In the genomic region with DNA sequence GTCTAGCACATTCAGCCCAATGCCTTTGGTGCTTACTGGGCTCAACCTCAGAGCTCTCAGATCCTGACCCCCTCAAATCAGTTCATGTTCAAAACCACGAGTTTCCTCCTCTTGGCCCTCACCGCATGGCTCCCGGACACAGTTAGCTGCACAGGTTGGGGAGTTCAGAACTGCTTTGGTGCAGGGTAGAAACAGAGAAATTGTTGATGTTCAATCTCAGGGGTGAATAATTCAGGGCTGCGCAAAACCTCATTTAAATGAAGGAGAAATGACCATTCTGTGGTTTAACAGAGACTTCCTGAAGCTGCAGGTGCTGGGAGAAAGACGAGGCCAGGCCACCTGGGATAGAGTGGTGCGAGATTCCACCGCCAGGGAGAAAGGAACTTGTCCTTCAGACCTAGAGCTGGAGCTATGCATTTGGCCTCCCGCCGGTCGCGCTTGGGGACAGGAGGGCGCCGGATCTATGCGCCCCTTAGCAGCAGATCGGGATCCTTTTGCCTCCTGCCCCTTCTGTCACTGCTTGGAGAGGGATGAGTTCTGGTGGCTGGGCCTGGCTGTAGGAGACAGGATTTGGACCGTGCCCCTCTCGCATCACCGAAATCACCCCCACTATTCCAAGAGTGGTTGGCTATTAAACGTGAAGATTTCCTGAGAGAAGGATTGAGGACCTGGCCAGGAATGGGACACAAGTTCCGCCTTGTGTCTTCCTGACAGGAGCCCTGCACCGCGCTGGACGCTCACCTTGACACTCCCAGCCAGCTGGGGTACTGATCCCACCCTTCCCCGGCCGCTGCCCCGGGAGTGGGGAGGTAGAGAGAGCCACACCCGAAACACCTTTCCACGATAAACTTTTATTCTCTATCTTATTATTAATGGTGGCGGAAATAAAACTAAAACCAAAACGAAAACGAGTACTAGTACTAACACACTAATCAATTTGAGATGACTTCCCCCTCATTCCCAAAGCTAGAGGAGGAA, we compare ENCODE assay signal across 26 cellular contexts. TPM values are rescaled to one million over a fixed set of nuclear protein-coding genes. Genes with fewer than 3 reads are reported as not detected.
A peak's percentile ranks its signal among the peaks of the same experiment; 100 is the strongest.
DNase-seq lines count a peak whose midpoint lies in the region; ATAC-seq and TF ChIP-seq lines count a peak whose summit lies in the region.
"Had no signal": no experiment of that assay in that cellular context is flagged by ENCODE, and none has a peak within 500 bp of the region (broad histone marks: within the 10 kb centered on the region; RNA-seq: fewer than 3 reads in every experiment).

No MANE protein-coding gene starts in this region.

- no peaks in the 10 kb centered on the region for H4K20me1 ChIP-seq in MM.1S (ENCODE audit: insufficient read depth, low read length)
- no peaks in the 10 kb centered on the region for H4K20me1 ChIP-seq in hepatocyte (ENCODE audit: insufficient read depth, poor library complexity, severe bottlenecking)

- WGBS in hepatocyte (ENCODE audit: low lambda C conversion rate, missing lambda C conversion rate), result 8% methylated on average over 31 of the region's 31 CpGs
- 12 to 29% (median 22%) methylated on average over 31 of the region's 31 CpGs for WGBS in psoas muscle, 3 donors

- H3F3A ChIP-seq in MM.1S (ENCODE audit: insufficient read depth, low read length), result peaks cover 6% of the 10 kb centered on the region; the same call in 1 of the 2 replicates

- peaks cover 5% of the 10 kb centered on the region for H3K4me1 Mint-ChIP-seq in CD8-positive, alpha-beta T cell (ENCODE audit: low read depth)
- H3K4me1 Mint-ChIP-seq: natural killer cell had no signal

- H3K27ac Mint-ChIP-seq in CD8-positive, alpha-beta T cell, result no peak overlapping the region
- H3K27ac Mint-ChIP-seq: activated CD8-positive, alpha-beta T cell treated with anti-CD3 and anti-CD28 coated beads for 36 hours; activated naive CD4-positive, alpha-beta T cell treated with anti-CD3 and anti-CD28 coated beads for 36 hours; natural killer cell; T-helper 17 cell had no signal

- no peak overlapping the region for H3K4me3 Mint-ChIP-seq in CD8-positive, alpha-beta T cell
- H3K4me3 Mint-ChIP-seq: activated CD8-positive, alpha-beta T cell treated with anti-CD3 and anti-CD28 coated beads for 36 hours; activated naive CD4-positive, alpha-beta T cell treated with anti-CD3 and anti-CD28 coated beads for 36 hours; natural killer cell had no signal

- no peaks in the 10 kb centered on the region for H3K9me3 Mint-ChIP-seq in CD8-positive, alpha-beta T cell
- H3K9me3 Mint-ChIP-seq: activated CD8-positive, alpha-beta T cell treated with anti-CD3 and anti-CD28 coated beads for 36 hours; activated naive CD4-positive, alpha-beta T cell treated with anti-CD3 and anti-CD28 coated beads for 36 hours; natural killer cell had no signal

- H3K27me3 Mint-ChIP-seq in CD8-positive, alpha-beta T cell (ENCODE audit: low read depth), result peaks cover 60% of the 10 kb centered on the region

- H3K36me3 ChIP-seq in MM.1S (replicated peaks; ENCODE audit: insufficient read depth, low read length) (no peaks in the 10 kb centered on the region), hepatocyte (replicated peaks; ENCODE audit: insufficient read depth, low read depth) (no peaks in the 10 kb centered on the region), parathyroid adenoma (ENCODE audit: control insufficient read depth, insufficient read depth, low read length) (peaks cover 27% of the 10 kb centered on the region), psoas muscle (ENCODE audit: insufficient read depth in 1 of 2, low read depth in 1 of 2) (no peaks in the 10 kb centered on the region)
- H3K36me3 ChIP-seq in CD8-positive, alpha-beta T cell (ENCODE audit: insufficient read depth, low read length), result no peaks in the 10 kb centered on the region
- H3K36me3 ChIP-seq: prostate gland, SJSA1, tibial nerve had no signal

- no peak overlapping the region for H3K27ac ChIP-seq in MM.1S (ENCODE audit: low read length)
- H3K27ac ChIP-seq in hepatocyte, result no peak overlapping the region
- peak overlapping the region; percentile 100 for H3K27ac ChIP-seq in parathyroid adenoma
- H3K27ac ChIP-seq in psoas muscle, result no peak overlapping the region
- H3K27ac ChIP-seq in CD8-positive, alpha-beta T cell (ENCODE audit: low read depth, low read length), result no peak overlapping the region
- H3K27ac ChIP-seq: 22Rv1, prostate gland, SJSA1, tibial nerve had no signal

- H3K36me3 Mint-ChIP-seq in CD8-positive, alpha-beta T cell, result no peaks in the 10 kb centered on the region
- H3K36me3 Mint-ChIP-seq: natural killer cell had no signal

- intact Hi-C loops in psoas muscle (cut with DNase I), result no loop called here
- intact Hi-C loops in CD8-positive, alpha-beta T cell (cut with DNase I, micrococcal nuclease), result no loop called here

- H3K4me2 ChIP-seq in MM.1S (ENCODE audit: low read depth, low read length), result peak overlapping the region; percentile 79
- peak overlapping the region; percentile 77 for H3K4me2 ChIP-seq in hepatocyte
- peak overlapping the region; percentile 88 for H3K4me2 ChIP-seq in parathyroid adenoma (ENCODE audit: low read length)

- H3K79me2 ChIP-seq in MM.1S (ENCODE audit: low read length), result no peaks in the 10 kb centered on the region
- H3K79me2 ChIP-seq in hepatocyte, result no peaks in the 10 kb centered on the region
- peaks cover 92% of the 10 kb centered on the region for H3K79me2 ChIP-seq in parathyroid adenoma

- TF ChIP-seq CTCF in MM.1S (IDR thresholded peaks at IDR 0.05; ENCODE audit: low read length) (no peak), hepatocyte (IDR thresholded peaks at IDR 0.05; ENCODE audit: poor library complexity) (no peak), parathyroid adenoma (IDR thresholded peaks at IDR 0.05) (peak; percentile 14), psoas muscle (IDR thresholded peaks at IDR 0.05) (no peak)
- TF ChIP-seq CTCF in CD8-positive, alpha-beta T cell (IDR thresholded peaks at IDR 0.05), result no peak

- 0 out of 2 replicates have a peak overlapping the region, but pooled peaks have one; percentile 27 for H2AFZ ChIP-seq in MM.1S (ENCODE audit: low read length)
- H2AFZ ChIP-seq in hepatocyte, result no peak overlapping the region
- no peak overlapping the region for H2AFZ ChIP-seq in parathyroid adenoma

- H3K9me2 ChIP-seq in MM.1S (replicated peaks; ENCODE audit: insufficient read depth, low read length), result no peaks in the 10 kb centered on the region
- H3K9me2 ChIP-seq in hepatocyte (replicated peaks; ENCODE audit: insufficient read depth), result no peaks in the 10 kb centered on the region

- ATAC-seq in psoas muscle, result no peak
- ATAC-seq in CD8-positive, alpha-beta T cell, result no peak
- ATAC-seq: activated CD8-positive, alpha-beta T cell treated with anti-CD3 and anti-CD28 coated beads for 36 hours; natural killer cell; T-helper 17 cell had no signal

- H3K4me1 ChIP-seq in MM.1S (ENCODE audit: low read length) (peaks cover 8% of the 10 kb centered on the region), hepatocyte (ENCODE audit: insufficient read depth) (peaks cover 9% of the 10 kb centered on the region), parathyroid adenoma (peaks cover 11% of the 10 kb centered on the region), psoas muscle (no peaks in the 10 kb centered on the region)
- H3K4me1 ChIP-seq in CD8-positive, alpha-beta T cell (ENCODE audit: insufficient read depth, low read length), result no peaks in the 10 kb centered on the region
- H3K4me1 ChIP-seq: prostate gland, SJSA1 had no signal

- H3K4me3 ChIP-seq in MM.1S (ENCODE audit: low read length) (peak overlapping the region; percentile 50), hepatocyte (no peak overlapping the region), parathyroid adenoma (ENCODE audit: low read depth, low read length) (peak overlapping the region; percentile 97), psoas muscle (no peak overlapping the region)
- no peak overlapping the region for H3K4me3 ChIP-seq in CD8-positive, alpha-beta T cell (ENCODE audit: low read depth, low read length)
- H3K4me3 ChIP-seq: SJSA1 had no signal

- H3K27me3 ChIP-seq in MM.1S (replicated peaks; ENCODE audit: insufficient read depth, low read length) (no peaks in the 10 kb centered on the region), hepatocyte (peaks cover 96% of the 10 kb centered on the region), parathyroid adenoma (ENCODE audit: control insufficient read depth, insufficient read depth, low read length) (no peaks in the 10 kb centered on the region), psoas muscle (ENCODE audit: insufficient read depth in 3 of 3, low read length in 2 of 3) (peaks cover 0 to 95% (median 31%) of the 10 kb centered on the region in 3 donors)
- peaks cover 5% of the 10 kb centered on the region for H3K27me3 ChIP-seq in CD8-positive, alpha-beta T cell (ENCODE audit: insufficient read depth, low read length)

- DNase-seq in NCI-H1105 treated with DMSO at 0.1 percent for 48 hours (lab: John Stamatoyannopoulos, UW), result peak; percentile 6
- DNase-seq in NCI-H1105 (lab: John Stamatoyannopoulos, UW), result no peak
- peak; percentile 30 for DNase-seq in MM.1S
- no peak for DNase-seq in hepatocyte (ENCODE audit: low spot score)
- DNase-seq in NCI-H1694 (lab: John Stamatoyannopoulos, UW), result no peak
- DNase-seq in psoas muscle, result no peak
- DNase-seq in CD8-positive, alpha-beta T cell, result no peak
- DNase-seq: activated CD8-positive, alpha-beta T cell treated with anti-CD3 and anti-CD28 coated beads for 36 hours; activated naive CD4-positive, alpha-beta T cell treated with anti-CD3 and anti-CD28 coated beads for 36 hours; AML-193; DMS79 treated with DMSO at 0.1 percent for 48 hours; head of caudate nucleus; natural killer cell; NCI-H1048; NCI-H2029; stimulated activated CD4-positive, alpha-beta T cell treated with anti-CD3 and anti-CD28 coated beads, Interleukin-2, amount 100 ng/mL, for 24 hours; stimulated activated naive CD4-positive, alpha-beta T cell treated with Interleukin-2 at 50 U/mL for 16 hours; T-helper 17 cell had no signal

- H3K9me3 ChIP-seq in MM.1S (replicated peaks; ENCODE audit: insufficient read depth, low read length) (no peaks in the 10 kb centered on the region), hepatocyte (ENCODE audit: low read depth) (no peaks in the 10 kb centered on the region), parathyroid adenoma (ENCODE audit: control insufficient read depth, low read length) (no peaks in the 10 kb centered on the region), psoas muscle (no peaks in the 10 kb centered on the region)
- H3K9me3 ChIP-seq in CD8-positive, alpha-beta T cell (ENCODE audit: low read length), result no peaks in the 10 kb centered on the region
- H3K9me3 ChIP-seq: prostate gland, SJSA1, tibial nerve had no signal

- H3K9ac ChIP-seq in MM.1S (ENCODE audit: low read length), result no peak overlapping the region
- H3K9ac ChIP-seq in parathyroid adenoma, result peak overlapping the region; percentile 99

- POLR2A ChIA-PET in CD8-positive, alpha-beta T cell (lab: Charles Lee), result no interaction called here

- CTCF ChIA-PET in CD8-positive, alpha-beta T cell (lab: Charles Lee), result no interaction called here

RNA-seq across cellular contexts. Expression of gene PAX1, which starts 0.8 kb away (rescaled TPM):
- total RNA-seq in hepatocyte (0.44 TPM in 1 of 2 replicates, not detected in the other), psoas muscle (under 1 TPM; 0.30 to 0.84 (median 0.36) TPM)
- polyA plus RNA-seq in hepatocyte (not detected in 2 replicates), psoas muscle (under 1 TPM; 0.05 to 0.34 (median 0.16) TPM)
- total RNA-seq in CD8-positive, alpha-beta T cell, result not detected
- total RNA-seq: activated CD8-positive, alpha-beta T cell treated with anti-CD3 and anti-CD28 coated beads for 36 hours; activated naive CD4-positive, alpha-beta T cell treated with anti-CD3 and anti-CD28 coated beads for 36 hours; dermis blood vessel endothelial cell; endothelial cell of umbilical vein; LHCN-M2; natural killer cell; prostate gland; SJSA1; T-helper 17 cell; tibial nerve had no signal
- polyA plus RNA-seq: endothelial cell of umbilical vein had no signal

Comparison
In these comparisons a context has a peak if more than half of its experiments do, and no peak if none do; other contexts are left out.
1. DNase-seq: peak in NCI-H1105 treated with DMSO at 0.1 percent for 48 hours (single experiment) and MM.1S (single experiment); none in NCI-H1105 (single experiment), hepatocyte (single experiment), NCI-H1694 (single experiment), psoas muscle (0 of 2) and CD8-positive, alpha-beta T cell (0 of 7).
2. H3K4me3 ChIP-seq: peak in MM.1S (single experiment) and parathyroid adenoma (single experiment); none in hepatocyte (single experiment), psoas muscle (single experiment) and CD8-positive, alpha-beta T cell (single experiment).
3. Peak in every context shown above with its lines, with median percentiles within 50 percentile points of each other: H3K4me2 ChIP-seq.